Comparison of ENCODE assay signal across 8 cellular contexts in the genomic region with DNA sequence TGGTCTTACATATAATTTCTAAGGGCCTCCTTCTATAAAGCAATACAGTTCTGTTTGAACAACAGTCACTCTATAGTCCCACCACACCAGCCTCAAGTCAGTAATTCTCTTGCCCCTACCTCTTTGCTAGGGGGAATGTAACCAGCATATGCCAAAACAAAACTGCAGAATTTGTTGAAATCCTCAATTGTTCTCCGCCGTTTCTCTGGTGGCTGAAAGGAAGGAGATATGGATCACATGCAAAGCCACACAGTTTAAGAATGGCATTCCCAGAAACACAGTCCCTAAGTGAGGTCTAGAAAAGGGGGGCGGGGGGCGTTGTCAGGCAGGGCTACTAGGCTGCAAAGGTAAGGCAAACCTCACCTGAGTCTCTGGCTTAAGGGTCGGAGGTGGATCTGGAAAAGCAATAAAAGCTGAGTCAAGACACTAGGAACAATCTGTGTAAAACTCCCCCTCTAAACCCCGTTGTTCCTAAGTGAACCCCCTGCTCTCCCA. TPM values are rescaled to one million over a fixed set of nuclear protein-coding genes. Genes with fewer than 3 reads are reported as not detected.
DNase-seq lines count a peak whose midpoint lies in the region; ATAC-seq and TF ChIP-seq lines count a peak whose summit lies in the region.

No MANE protein-coding gene starts in this region.

- H3K36me3 ChIP-seq in BE2C = peaks cover 25% of the 10 kb centered on the region

- H3K27me3 Mint-ChIP-seq in nephron (ENCODE audit: low read depth) = no peaks in the 10 kb centered on the region

- H3K4me1 ChIP-seq in BE2C = no peaks in the 10 kb centered on the region

- peaks cover 53% of the 10 kb centered on the region for H3K36me3 Mint-ChIP-seq in nephron (ENCODE audit: low read depth)

- peak overlapping the region; percentile 96 to 100 (median 96) for H3K4me3 Mint-ChIP-seq in nephron

- H3K9me3 Mint-ChIP-seq in nephron = no peaks in the 10 kb centered on the region

- no peaks in the 10 kb centered on the region for H3K9me3 ChIP-seq in BE2C

- intact Hi-C loops in dorsolateral prefrontal cortex (cut with DNase I) = no loop called here

- no peak for TF ChIP-seq POLR2A in NB4 (IDR thresholded peaks at IDR 0.05; ENCODE audit: extremely low read depth, insufficient read length)

- TF ChIP-seq CTCF in BE2C (IDR thresholded peaks at IDR 0.05; ENCODE audit: low read depth, low read length) = no peak
- no peak for TF ChIP-seq CTCF in NB4 (IDR thresholded peaks at IDR 0.05; ENCODE audit: low read depth, low read length)
- no peak for TF ChIP-seq CTCF in dorsolateral prefrontal cortex (IDR thresholded peaks at IDR 0.05 in 54 of 56, conservative IDR thresholded peaks at IDR 0.05 in 2 of 56; ENCODE audit: low read depth in 1 of 56, partially characterized antibody in 56 of 56)
- no peak for TF ChIP-seq CTCF in nephron (IDR thresholded peaks at IDR 0.05; ENCODE audit: unreplicated experiment in 3 of 3)

- peak overlapping the region; percentile 99 for H3K27ac Mint-ChIP-seq in nephron

- peak overlapping the region in 56 of 59 donors; percentile 50 to 100 (median 86) for H3K27ac ChIP-seq in dorsolateral prefrontal cortex

- DNase-seq in BE2C = no peak
- no peak for DNase-seq in NB4 (ENCODE audit: low read depth)
- DNase-seq in dorsolateral prefrontal cortex = no peak

- H3K4me3 ChIP-seq in BE2C (ENCODE audit: low read depth, low read length) = peak overlapping the region; percentile 78
- H3K4me3 ChIP-seq in NB4 (ENCODE audit: low read depth, low read length) = peak overlapping the region; percentile 62
- peak overlapping the region; percentile 43 to 100 (median 95) for H3K4me3 ChIP-seq in dorsolateral prefrontal cortex

- ATAC-seq in HG02852 (IDR thresholded peaks at IDR 0.05; ENCODE audit: unreplicated experiment) = no peak
- ATAC-seq in HG02610 (IDR thresholded peaks at IDR 0.05; ENCODE audit: unreplicated experiment) = no peak
- ATAC-seq in GM19467 (IDR thresholded peaks at IDR 0.05; ENCODE audit: unreplicated experiment) = no peak
- ATAC-seq in GM18907 (IDR thresholded peaks at IDR 0.05; ENCODE audit: unreplicated experiment) = no peak

- peaks cover 56% of the 10 kb centered on the region for H3K4me1 Mint-ChIP-seq in nephron

- H3K27me3 ChIP-seq in BE2C = no peaks in the 10 kb centered on the region
- H3K27me3 ChIP-seq in dorsolateral prefrontal cortex = no peaks in the 10 kb centered on the region

RNA-seq across cellular contexts. Expression of a gene that starts 1.9 kb away (rescaled TPM):
- 47.8 TPM for polyA plus RNA-seq in BE2C (2012; ENCODE audit: insufficient read depth, insufficient read length, low read depth)
- total RNA-seq in dorsolateral prefrontal cortex = 10 to 100 TPM; 21.3 to 54.1 (median 37.2) TPM

RNA-seq across cellular contexts. Expression of a gene that starts 3.0 kb away (rescaled TPM):
- polyA plus RNA-seq in BE2C (2012; ENCODE audit: insufficient read depth, insufficient read length, low read depth) = 36.4 TPM
- 10 to 100 TPM; 31.9 to 83.9 (median 51.7) TPM for total RNA-seq in dorsolateral prefrontal cortex

RNA-seq across cellular contexts. Expression of a gene that starts 4.9 kb away (rescaled TPM):
- 101 TPM for polyA plus RNA-seq in BE2C (2012; ENCODE audit: insufficient read depth, insufficient read length, low read depth)
- 100 to 1,000 TPM; 350 to 533 (median 438) TPM for total RNA-seq in dorsolateral prefrontal cortex

RNA-seq across cellular contexts. Expression of a gene that starts 14.2 kb away (rescaled TPM):
- 136 TPM for polyA plus RNA-seq in BE2C (2012; ENCODE audit: insufficient read depth, insufficient read length, low read depth)
- total RNA-seq in dorsolateral prefrontal cortex = 100 to 1,000 TPM in 47 of 120 experiments, 10 to 100 TPM in 73; 77.6 to 126 (median 98.2) TPM

RNA-seq across cellular contexts. Expression of a gene that starts 14.7 kb away (rescaled TPM):
- 129 TPM for polyA plus RNA-seq in BE2C (2012; ENCODE audit: insufficient read depth, insufficient read length, low read depth)
- 10 to 100 TPM; 25.8 to 51.7 (median 36.8) TPM for total RNA-seq in dorsolateral prefrontal cortex
